ENCODE assay signal across 8 cellular contexts in the genomic region with DNA sequence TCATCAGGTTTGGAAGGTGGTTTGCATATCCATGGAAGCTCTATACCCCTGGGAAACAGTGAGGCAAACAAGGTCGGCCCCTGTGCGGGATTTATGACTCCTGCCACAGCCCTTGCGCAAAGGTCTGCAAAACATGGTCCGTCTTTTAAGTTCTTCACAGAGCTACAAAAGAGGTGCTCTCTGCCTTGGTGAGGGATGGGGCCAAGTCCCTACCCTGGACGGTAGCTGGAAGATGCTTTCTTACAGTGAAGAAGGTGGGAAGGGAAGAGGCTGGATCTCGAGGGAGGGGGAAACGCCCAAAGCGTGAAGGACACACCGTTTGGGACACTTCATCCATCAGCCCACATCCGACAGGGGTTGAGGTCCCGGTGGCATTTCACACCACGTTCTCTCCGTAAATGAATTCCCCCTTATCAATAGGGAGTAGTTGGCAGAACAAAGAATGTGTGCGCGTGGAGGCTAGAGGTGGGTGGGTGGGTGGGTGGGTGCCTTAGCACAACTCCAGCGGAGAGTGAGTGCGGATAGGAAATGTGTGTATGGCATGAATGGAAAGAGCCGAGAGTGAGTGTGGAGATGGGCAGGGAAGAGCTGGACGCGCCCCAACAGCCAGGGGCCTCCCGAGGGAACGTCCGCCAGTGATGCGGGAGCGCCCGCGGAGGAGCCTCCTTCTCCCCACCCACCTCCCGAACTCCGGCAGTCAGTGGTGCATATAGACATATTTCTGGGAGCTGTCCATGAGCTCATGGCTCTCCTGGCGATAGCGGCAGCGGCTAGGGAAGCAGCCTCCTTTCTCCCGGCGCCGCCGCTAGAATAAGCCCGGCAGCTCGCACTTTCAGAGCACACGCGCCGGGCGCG.
DNase-seq lines count a peak whose midpoint lies in the region; ATAC-seq and TF ChIP-seq lines count a peak whose summit lies in the region.

No MANE protein-coding gene starts in this region.

- H2AK9ac ChIP-seq in IMR-90 (replicated peaks; ENCODE audit: low read depth, low read length, poor library complexity): no peak overlapping the region

- no peak overlapping the region for H4K8ac ChIP-seq in IMR-90 (ENCODE audit: low read depth in 2 of 2, low read length in 2 of 2)

- no peak overlapping the region for H2BK20ac ChIP-seq in IMR-90 (ENCODE audit: low read depth, low read length)

- H3K27me3 Mint-ChIP-seq in neural crest cell (ENCODE audit: low read depth): peaks cover 82% of the 10 kb centered on the region

- no peak overlapping the region for H3K14ac ChIP-seq in IMR-90 (replicated peaks; ENCODE audit: low read depth, low read length)

- no CpG with 5 or more reads among the region's 43 CpGs for WGBS in IMR-90 (ENCODE audit: extremely low coverage in 2 of 2, insufficient read length in 1 of 2), 2 experiments

- no peak overlapping the region for H2BK15ac ChIP-seq in IMR-90 (ENCODE audit: low read depth, low read length)

- no peak overlapping the region for H4K91ac ChIP-seq in IMR-90 (ENCODE audit: insufficient read depth, low read depth, low read length)

- CTCF ChIA-PET in IMR-90 (lab: Yijun Ruan, JAX): no interaction called here

- no peak for TF ChIP-seq RAD21 in IMR-90 (IDR thresholded peaks at IDR 0.05; ENCODE audit: low read length)

- no peak overlapping the region for H3K4ac ChIP-seq in IMR-90 (ENCODE audit: low read depth, low read length)

- H4K20me1 ChIP-seq in IMR-90 (ENCODE audit: insufficient read depth, low read length): no peaks in the 10 kb centered on the region

- intact Hi-C loops in IMR-90 (cut with micrococcal nuclease): no loop called here

- H3K4me2 ChIP-seq in IMR-90 (ENCODE audit: low read depth, low read length): peak overlapping the region; percentile 79

- in situ Hi-C loops in IMR-90 (cut with MboI; ENCODE audit: low sequenced_read_pairs): no loop called here

- H3K27me3 ChIP-seq in IMR-90 (ENCODE audit: control insufficient read depth, insufficient read depth, low read length): peaks cover 23% of the 10 kb centered on the region
- peaks cover 63% of the 10 kb centered on the region for H3K27me3 ChIP-seq in foreskin keratinocyte

- H2AFZ ChIP-seq in IMR-90 (replicated peaks; ENCODE audit: low read length, poor library complexity): peak overlapping the region; percentile 76

- peak; percentile 15 for ATAC-seq in GM18909 (IDR thresholded peaks at IDR 0.05; ENCODE audit: poor library complexity, unreplicated experiment)
- peak; percentile 96 for ATAC-seq in IMR-90 (ENCODE audit: low read depth)
- peak; percentile 87 for ATAC-seq in foreskin keratinocyte
- no peak for ATAC-seq in HG03469 (IDR thresholded peaks at IDR 0.05; ENCODE audit: unreplicated experiment)

- DNase-seq in AG10803 (ENCODE audit: low read depth): peak; percentile 46
- DNase-seq in IMR-90: peak; percentile 58
- DNase-seq in activated CD8-positive, alpha-beta memory T cell treated with anti-CD3 and anti-CD28 coated beads, Interleukin-2, amount 50 U/mL, for 48 hours: peak; percentile 66
- DNase-seq in foreskin keratinocyte: peak in 1 of 2 donors; percentile 42
- DNase-seq in neural crest cell (ENCODE audit: low read depth, low spot score): peak; percentile 25
- DNase-seq in SIG-M5 treated with dmso at 0.1 percent for 504 hours (lab: John Stamatoyannopoulos, UW; ENCODE audit: unreplicated experiment): no peak

- H3K23ac ChIP-seq in IMR-90 (ENCODE audit: low read depth, low read length): no peak overlapping the region

- H3K36me3 Mint-ChIP-seq in neural crest cell (ENCODE audit: low read depth): no peaks in the 10 kb centered on the region

- no peak overlapping the region for H3K56ac ChIP-seq in IMR-90 (ENCODE audit: extremely low read depth, insufficient read depth, low read length)

- H3K9me3 Mint-ChIP-seq in neural crest cell: no peaks in the 10 kb centered on the region

- no peaks in the 10 kb centered on the region for H3K79me1 ChIP-seq in IMR-90 (ENCODE audit: low read depth in 1 of 2, low read length in 2 of 2)

- H2BK5ac ChIP-seq in IMR-90 (ENCODE audit: low read depth, low read length, poor library complexity, severe bottlenecking): no peak overlapping the region

- POLR2A ChIA-PET in IMR-90 (lab: Charles Lee; ENCODE audit: unreplicated experiment): no interaction called here

- peaks cover 20% of the 10 kb centered on the region for H3K4me1 Mint-ChIP-seq in neural crest cell

- H3K27ac Mint-ChIP-seq in neural crest cell (ENCODE audit: unreplicated experiment): no peak overlapping the region

- no peak overlapping the region for H3K9ac ChIP-seq in IMR-90 (ENCODE audit: low read depth, low read length)

- dilution Hi-C loops in IMR-90 (cut with HindIII; ENCODE audit: low sequenced_read_pairs, unreplicated experiment): no loop called here

- no peak for TF ChIP-seq POLR2A in IMR-90 (IDR thresholded peaks at IDR 0.05; ENCODE audit: low read depth, low read length)

- H3K36me3 ChIP-seq in IMR-90 (ENCODE audit: control insufficient read depth, insufficient read depth, low read length): no peaks in the 10 kb centered on the region

- no TSS peak for BruUV-seq in IMR-90 (replicated peaks; lab: Mats Ljungman, UMichigan)

- peak overlapping the region; percentile 91 for H3K4me3 Mint-ChIP-seq in neural crest cell

- TF ChIP-seq CTCF in AG10803 (conservative IDR thresholded peaks at IDR 0.05; ENCODE audit: low read length) (no peak), IMR-90 (conservative IDR thresholded peaks at IDR 0.05; ENCODE audit: low read depth, low read length) (no peak), foreskin keratinocyte (conservative IDR thresholded peaks at IDR 0.05) (no peak), neural crest cell (conservative IDR thresholded peaks at IDR 0.05) (no peak)

- no peak overlapping the region for H4K5ac ChIP-seq in IMR-90 (ENCODE audit: low read depth, low read length)

- no peak overlapping the region for H2BK120ac ChIP-seq in IMR-90 (ENCODE audit: low read depth, low read length)

- H3K27ac ChIP-seq in IMR-90 (ENCODE audit: insufficient read depth, low read length) (no peak overlapping the region), foreskin keratinocyte (no peak overlapping the region)

- H3K18ac ChIP-seq in IMR-90 (ENCODE audit: low read depth, low read length): no peak overlapping the region

- no peaks in the 10 kb centered on the region for H3K9me1 ChIP-seq in IMR-90 (ENCODE audit: insufficient read depth, low read length)

- H2AK5ac ChIP-seq in IMR-90 (ENCODE audit: low read depth, low read length): no peak overlapping the region

- H3K4me1 ChIP-seq in IMR-90 (ENCODE audit: control insufficient read depth, insufficient read depth, low read length): no peaks in the 10 kb centered on the region; the same call in 1 of the 2 replicates
- H3K4me1 ChIP-seq in foreskin keratinocyte: no peaks in the 10 kb centered on the region

- H3K9me3 ChIP-seq in IMR-90 (ENCODE audit: control insufficient read depth, insufficient read depth, low read length): no peaks in the 10 kb centered on the region

- H3K4me3 ChIP-seq in AG10803 (ENCODE audit: low read length): peak overlapping the region; percentile 42
- no peak overlapping the region for H3K4me3 ChIP-seq in IMR-90 (ENCODE audit: insufficient read depth, low read depth, low read length)

TF ChIP-seq in IMR-90, 13 proteins besides CTCF, POLR2A, EP300 and RAD21:
- TF ChIP-seq CHD1 (IDR thresholded peaks at IDR 0.05; ENCODE audit: low read depth, low read length): no peak
- no peak for TF ChIP-seq SMC3 (IDR thresholded peaks at IDR 0.05; ENCODE audit: low read depth, low read length)
- TF ChIP-seq, protein P1, sequence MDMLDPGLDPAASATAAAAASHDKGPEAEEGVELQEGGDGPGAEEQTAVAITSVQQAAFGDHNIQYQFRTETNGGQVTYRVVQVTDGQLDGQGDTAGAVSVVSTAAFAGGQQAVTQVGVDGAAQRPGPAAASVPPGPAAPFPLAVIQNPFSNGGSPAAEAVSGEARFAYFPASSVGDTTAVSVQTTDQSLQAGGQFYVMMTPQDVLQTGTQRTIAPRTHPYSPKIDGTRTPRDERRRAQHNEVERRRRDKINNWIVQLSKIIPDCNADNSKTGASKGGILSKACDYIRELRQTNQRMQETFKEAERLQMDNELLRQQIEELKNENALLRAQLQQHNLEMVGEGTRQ (IDR thresholded peaks at IDR 0.05; ENCODE audit: low read depth, low read length): no peak
- no peak for TF ChIP-seq FOS (IDR thresholded peaks at IDR 0.05; ENCODE audit: low read depth, low read length)
- TF ChIP-seq, protein P2, sequence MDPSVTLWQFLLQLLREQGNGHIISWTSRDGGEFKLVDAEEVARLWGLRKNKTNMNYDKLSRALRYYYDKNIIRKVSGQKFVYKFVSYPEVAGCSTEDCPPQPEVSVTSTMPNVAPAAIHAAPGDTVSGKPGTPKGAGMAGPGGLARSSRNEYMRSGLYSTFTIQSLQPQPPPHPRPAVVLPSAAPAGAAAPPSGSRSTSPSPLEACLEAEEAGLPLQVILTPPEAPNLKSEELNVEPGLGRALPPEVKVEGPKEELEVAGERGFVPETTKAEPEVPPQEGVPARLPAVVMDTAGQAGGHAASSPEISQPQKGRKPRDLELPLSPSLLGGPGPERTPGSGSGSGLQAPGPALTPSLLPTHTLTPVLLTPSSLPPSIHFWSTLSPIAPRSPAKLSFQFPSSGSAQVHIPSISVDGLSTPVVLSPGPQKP (IDR thresholded peaks at IDR 0.05; ENCODE audit: borderline replicate concordance, low read depth, low read length): no peak
- no peak for TF ChIP-seq MXI1 (IDR thresholded peaks at IDR 0.05; ENCODE audit: borderline replicate concordance, low read depth, low read length)
- TF ChIP-seq NFE2L2 (IDR thresholded peaks at IDR 0.05; ENCODE audit: low read depth, low read length): no peak
- TF ChIP-seq RFX5 (IDR thresholded peaks at IDR 0.05; ENCODE audit: low read depth, low read length): no peak
- no peak for TF ChIP-seq BHLHE40 (IDR thresholded peaks at IDR 0.05; ENCODE audit: low read depth, low read length)
- TF ChIP-seq RCOR1 (IDR thresholded peaks at IDR 0.05; ENCODE audit: insufficient replicate concordance, low read length): no peak
- no peak for TF ChIP-seq CEBPB (IDR thresholded peaks at IDR 0.05; ENCODE audit: low read depth, low read length)
- no peak for TF ChIP-seq MAZ (IDR thresholded peaks at IDR 0.05; ENCODE audit: borderline replicate concordance, low read depth, low read length)
- TF ChIP-seq MAFK (IDR thresholded peaks at IDR 0.05; ENCODE audit: low read depth, low read length): no peak
